ENCODE assay signal across 10 cellular contexts in genomic region chr5:14869286-14870164, GRCh38. TPM values are rescaled to one million over a fixed set of nuclear protein-coding genes. Genes with fewer than 3 reads are reported as not detected.
DNase-seq lines count a peak whose midpoint lies in the region; ATAC-seq and TF ChIP-seq lines count a peak whose summit lies in the region.
"Had no signal": no experiment of that assay in that cellular context is flagged by ENCODE, and none has a peak within 500 bp of the region (broad histone marks: within the 10 kb centered on the region; RNA-seq: fewer than 3 reads in every experiment).

No MANE protein-coding gene starts in this region.

- peaks cover 9 to 31% (median 29%) of the 10 kb centered on the region in 4 donors for H3K4me1 ChIP-seq in liver (ENCODE audit: control insufficient read depth in 4 of 4, insufficient read depth in 4 of 4, low read length in 3 of 4)
- peaks cover 14 to 37% (median 26%) of the 10 kb centered on the region in 4 donors for H3K4me1 ChIP-seq in stomach

- peaks cover 33% of the 10 kb centered on the region for H3K4me1 Mint-ChIP-seq in activated naive CD4-positive, alpha-beta T cell treated with anti-CD3 and anti-CD28 coated beads, Interleukin-2, amount 10 ng/mL, durations not matched to agents 7 days and 5 days

- ATAC-seq in HG03175 (IDR thresholded peaks at IDR 0.05; ENCODE audit: unreplicated experiment): no peak
- no peak for ATAC-seq in GM21423 (IDR thresholded peaks at IDR 0.05; ENCODE audit: unreplicated experiment)
- ATAC-seq in GM19397 (IDR thresholded peaks at IDR 0.05; ENCODE audit: unreplicated experiment): no peak

- peak overlapping the region; percentile 92 for H3K4me3 Mint-ChIP-seq in activated naive CD4-positive, alpha-beta T cell treated with anti-CD3 and anti-CD28 coated beads, Interleukin-2, amount 10 ng/mL, durations not matched to agents 7 days and 5 days

- intact Hi-C loops in stomach (cut with DNase I; ENCODE audit: low total_unique reads): no loop called here

- H3K4me3 ChIP-seq in liver (ENCODE audit: low read depth in 1 of 3, low read length in 3 of 3) (peak overlapping the region; percentile 77 to 99 (median 90)), stomach (peak overlapping the region; percentile 79 to 94 (median 86))

- no peaks in the 10 kb centered on the region for H3K9me3 Mint-ChIP-seq in activated naive CD4-positive, alpha-beta T cell treated with anti-CD3 and anti-CD28 coated beads, Interleukin-2, amount 10 ng/mL, durations not matched to agents 7 days and 5 days

- no peak for TF ChIP-seq EP300 in stomach (IDR thresholded peaks at IDR 0.05)

- H3K27me3 Mint-ChIP-seq in activated naive CD4-positive, alpha-beta T cell treated with anti-CD3 and anti-CD28 coated beads, Interleukin-2, amount 10 ng/mL, durations not matched to agents 7 days and 5 days: no peaks in the 10 kb centered on the region

- no peak for TF ChIP-seq RAD21 in liver (IDR thresholded peaks at IDR 0.05)

- DNase-seq in DMS 273 (lab: John Stamatoyannopoulos, UW; ENCODE audit: unreplicated experiment) (peak; percentile 50), DMS 273 treated with DMSO at 0.1 percent for 48 hours (lab: John Stamatoyannopoulos, UW) (no peak), stomach (no peak)
- no peak for DNase-seq in activated naive CD4-positive, alpha-beta T cell treated with anti-CD3 and anti-CD28 coated beads, Interleukin-2, amount 10 ng/mL, durations not matched to agents 7 days and 5 days

- H3K36me3 ChIP-seq in liver (ENCODE audit: control insufficient read depth in 4 of 4, insufficient read depth in 3 of 4, low read depth in 1 of 4, low read length in 3 of 4) (no peaks in the 10 kb centered on the region), stomach (no peaks in the 10 kb centered on the region)

- TF ChIP-seq POLR2A in stomach (IDR thresholded peaks at IDR 0.05): no peak

- CTCF ChIA-PET in activated naive CD4-positive, alpha-beta T cell treated with anti-CD3 and anti-CD28 coated beads, Interleukin-2, amount 10 ng/mL, durations not matched to agents 7 days and 5 days (lab: Charles Lee): interaction anchor here (1.4 to 2.5 kb wide), 4 partner anchors 7 to 142 kb away, joined by 4 to 25 read pairs (median 8); no protein-coding TSS in a partner anchor

- H3K27ac ChIP-seq in liver (ENCODE audit: low read depth in 1 of 2, low read length in 2 of 2) (peak overlapping the region; percentile 64 to 85), stomach (peak overlapping the region in 1 of 5 donors; percentile 36)
- H3K27ac ChIP-seq: 22Rv1 had no signal

- H3K36me3 Mint-ChIP-seq in activated naive CD4-positive, alpha-beta T cell treated with anti-CD3 and anti-CD28 coated beads, Interleukin-2, amount 10 ng/mL, durations not matched to agents 7 days and 5 days: peaks cover 4% of the 10 kb centered on the region

- WGBS in liver: 47% methylated on average over 11 of the region's 11 CpGs
- 42 to 56% (median 45%) methylated on average over 11 of the region's 11 CpGs for WGBS in stomach, 5 donors

- peak overlapping the region; percentile 86 for H3K27ac Mint-ChIP-seq in activated naive CD4-positive, alpha-beta T cell treated with anti-CD3 and anti-CD28 coated beads, Interleukin-2, amount 10 ng/mL, durations not matched to agents 7 days and 5 days

- TF ChIP-seq CTCF in liver (IDR thresholded peaks at IDR 0.05; ENCODE audit: low read depth, low read length, missing input control) (no peak), stomach (IDR thresholded peaks at IDR 0.05) (no peak)

- H3K27me3 ChIP-seq in liver (ENCODE audit: control insufficient read depth in 4 of 4, insufficient read depth in 4 of 4, low read length in 3 of 4) (no peaks in the 10 kb centered on the region), stomach (peaks cover 0 to 5% (median 0%) of the 10 kb centered on the region in 3 donors)

- H3K9me3 ChIP-seq in liver (ENCODE audit: control insufficient read depth in 4 of 4, low read length in 3 of 4): no peaks in the 10 kb centered on the region
- no peaks in the 10 kb centered on the region for H3K9me3 ChIP-seq in stomach
- H3K9me3 ChIP-seq: mucosa of descending colon had no signal

- peak overlapping the region in 1 of 2 donors; percentile 93 for H3K9ac ChIP-seq in liver (ENCODE audit: low read depth in 1 of 2, low read length in 2 of 2)

TF ChIP-seq in liver, 16 proteins besides CTCF, POLR2A, EP300 and RAD21:
- TF ChIP-seq NR2F2 (IDR thresholded peaks at IDR 0.05): no peak
- TF ChIP-seq RXRA (IDR thresholded peaks at IDR 0.05): no peak
- TF ChIP-seq ZBTB33 (IDR thresholded peaks at IDR 0.05): no peak
- TF ChIP-seq HNF4A (conservative IDR thresholded peaks at IDR 0.05): no peak
- no peak for TF ChIP-seq GABPA (IDR thresholded peaks at IDR 0.05 in 1 of 2, conservative IDR thresholded peaks at IDR 0.05 in 1 of 2)
- no peak for TF ChIP-seq FOXA1 (IDR thresholded peaks at IDR 0.05)
- TF ChIP-seq FOXA2 (IDR thresholded peaks at IDR 0.05): no peak
- no peak for TF ChIP-seq MAX (IDR thresholded peaks at IDR 0.05)
TF ChIP-seq in liver: peak in this region for 0.

RNA-seq across cellular contexts. Expression of gene ANKH, which starts 2.1 kb away (rescaled TPM):
- 10 to 100 TPM; 33.0 to 57.1 TPM for total RNA-seq in liver
- 10 to 100 TPM in 1 of 2 donors, 1 to 10 TPM in 1; 9.3 to 41.8 TPM for polyA plus RNA-seq in liver
- total RNA-seq in stomach: 100 to 1,000 TPM in 1 of 5 donors, 10 to 100 TPM in 2, 1 to 10 TPM in 2; 3.6 to 115 (median 17.8) TPM
- polyA plus RNA-seq in stomach: 10 to 100 TPM in 2 of 3 donors, 1 to 10 TPM in 1; 6.1 to 18.8 (median 10.8) TPM
